16 cellular contexts compared by ENCODE assay signal in the genomic region with DNA sequence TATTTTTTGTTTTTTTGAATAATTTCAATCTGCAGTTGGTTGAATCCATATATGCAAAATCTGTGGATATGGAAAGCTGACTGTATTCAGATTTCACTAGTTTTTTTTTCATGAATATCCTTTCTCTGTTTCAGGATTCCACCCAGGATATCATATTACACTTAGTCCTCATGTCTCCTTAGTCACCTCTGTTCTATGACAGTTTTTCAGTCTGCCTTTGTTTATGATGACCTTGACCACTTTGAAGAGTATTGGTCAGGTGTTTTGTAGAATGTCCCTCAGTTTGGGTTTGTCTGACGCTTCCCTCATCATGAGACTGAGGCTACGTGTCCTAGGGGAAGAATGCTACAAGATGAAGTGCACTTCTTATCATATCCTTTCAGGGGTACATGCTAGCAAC. TPM values are rescaled to one million over a fixed set of nuclear protein-coding genes. Genes with fewer than 3 reads are reported as not detected.
"Had no signal": no experiment of that assay in that cellular context is flagged by ENCODE, and none has a peak within 500 bp of the region (broad histone marks: within the 10 kb centered on the region; RNA-seq: fewer than 3 reads in every experiment).

No MANE protein-coding gene starts in this region.

- H3K9me3 ChIP-seq: left ventricle myocardium inferior, testis, upper lobe of right lung had no signal

- DNase-seq: activated CD4-positive, alpha-beta T cell treated with anti-CD3 and anti-CD28 coated beads for 48 hours; activated CD8-positive, alpha-beta memory T cell treated with anti-CD3 and anti-CD28 coated beads, Interleukin-2, amount 50 U/mL, for 48 hours; activated CD8-positive, alpha-beta T cell treated with anti-CD3 and anti-CD28 coated beads, Interleukin-2, amount 10 ng/mL, durations not matched to agents 7 days and 5 days; activated naive CD4-positive, alpha-beta T cell treated with Interleukin-2 at 50 U/mL for 16 hours; effector memory CD4-positive, alpha-beta T cell; head of caudate nucleus; left ventricle myocardium inferior; mesendoderm; stimulated activated CD4-positive, alpha-beta T cell treated with anti-CD3 and anti-CD28 coated beads, Interleukin-15, amount 100 ng/mL, for 24 hours; stimulated activated CD4-positive, alpha-beta T cell treated with anti-CD3 and anti-CD28 coated beads, Interleukin-4, amount 100 ng/mL, for 24 hours; stimulated activated naive CD8-positive, alpha-beta T cell treated with anti-CD3 and anti-CD28 coated beads, Interleukin-15, amount 100 ng/mL, for 72 hours; T-helper 1 cell; testis; upper lobe of right lung; WERI-Rb-1 had no signal

- H3K27me3 ChIP-seq: testis, upper lobe of right lung had no signal

- H3K4me3 ChIP-seq: left ventricle myocardium inferior, testis, upper lobe of right lung had no signal

- H3K27ac ChIP-seq: left ventricle myocardium inferior, testis, upper lobe of right lung, WERI-Rb-1 had no signal

- H3K4me1 ChIP-seq: left ventricle myocardium inferior, testis, upper lobe of right lung had no signal

- ATAC-seq: activated CD8-positive, alpha-beta T cell treated with anti-CD3 and anti-CD28 coated beads, Interleukin-2, amount 10 ng/mL, durations not matched to agents 7 days and 5 days; stimulated activated naive CD8-positive, alpha-beta T cell treated with anti-CD3 and anti-CD28 coated beads, Interleukin-15, amount 100 ng/mL, for 72 hours; upper lobe of right lung had no signal

- H3K36me3 ChIP-seq: left ventricle myocardium inferior, upper lobe of right lung, WERI-Rb-1 had no signal

RNA-seq across cellular contexts. Expression of a gene that starts 55.4 kb away (rescaled TPM):
- total RNA-seq: osteocyte had no signal
